19 cellular contexts compared by ENCODE assay signal in the genomic region with DNA sequence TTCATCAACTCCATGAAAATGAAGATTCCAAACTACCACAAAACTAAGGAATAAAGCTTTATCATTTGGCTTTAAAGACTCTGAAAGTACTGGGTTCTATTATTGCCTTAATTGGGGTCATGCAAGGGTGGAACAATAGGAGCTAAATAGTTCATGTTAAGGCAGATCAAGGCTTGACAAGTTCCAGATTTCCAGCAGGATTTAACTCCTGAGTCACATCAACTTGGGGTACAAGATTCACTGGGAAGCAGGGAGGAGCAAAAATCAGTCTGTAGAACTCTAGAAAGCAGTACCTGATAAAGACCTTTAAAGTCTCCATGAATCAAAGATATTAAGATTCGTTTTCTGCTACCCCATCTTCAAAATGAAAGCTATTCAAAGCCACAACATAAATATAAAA. TPM values are rescaled to one million over a fixed set of nuclear protein-coding genes. Genes with fewer than 3 reads are reported as not detected.
DNase-seq lines count a peak whose midpoint lies in the region; ATAC-seq and TF ChIP-seq lines count a peak whose summit lies in the region.
"Had no signal": no experiment of that assay in that cellular context is flagged by ENCODE, and none has a peak within 500 bp of the region (broad histone marks: within the 10 kb centered on the region; RNA-seq: fewer than 3 reads in every experiment).

No MANE protein-coding gene starts in this region.

- H3K27ac Mint-ChIP-seq in endodermal cell: no peak overlapping the region
- peak overlapping the region; percentile 51 for H3K27ac Mint-ChIP-seq in nephron progenitor cell

- H3K36me3 Mint-ChIP-seq in endodermal cell (ENCODE audit: low read depth): no peaks in the 10 kb centered on the region
- H3K36me3 Mint-ChIP-seq in nephron progenitor cell (ENCODE audit: low read depth): peaks cover 4% of the 10 kb centered on the region
- H3K36me3 Mint-ChIP-seq: CD4-positive, CD25-positive, alpha-beta regulatory T cell had no signal

- H3K27ac ChIP-seq in endodermal cell (ENCODE audit: low read depth, low read length): no peak overlapping the region
- H3K27ac ChIP-seq: HL-60 had no signal

- peaks cover 20% of the 10 kb centered on the region for H3K4me1 ChIP-seq in endodermal cell (ENCODE audit: control insufficient read depth, insufficient read depth, low read length)

- H3K4me1 Mint-ChIP-seq in endodermal cell: peaks cover 48% of the 10 kb centered on the region
- peaks cover 64% of the 10 kb centered on the region for H3K4me1 Mint-ChIP-seq in nephron progenitor cell

- no peak overlapping the region for H3K4me3 Mint-ChIP-seq in endodermal cell
- peak overlapping the region; percentile 48 for H3K4me3 Mint-ChIP-seq in nephron progenitor cell
- H3K4me3 Mint-ChIP-seq: CD4-positive, CD25-positive, alpha-beta regulatory T cell had no signal

- no peak overlapping the region for H3K9ac ChIP-seq in endodermal cell (ENCODE audit: extremely low read depth, low read length, poor library complexity, severe bottlenecking)

- peak overlapping the region; percentile 20 for H3K4me3 ChIP-seq in endodermal cell (ENCODE audit: low read length)
- H3K4me3 ChIP-seq: GM12878 had no signal

- no peak for ATAC-seq in HG02610 (IDR thresholded peaks at IDR 0.05; ENCODE audit: unreplicated experiment)
- ATAC-seq in HG03457 (IDR thresholded peaks at IDR 0.05; ENCODE audit: unreplicated experiment): no peak
- ATAC-seq: GM12878, HCT116 had no signal

- peak; percentile 24 for DNase-seq in HT-29 (ENCODE audit: low spot score)
- DNase-seq in endodermal cell: no peak
- DNase-seq in nephron progenitor cell: no peak
- DNase-seq in NCI-H345 (lab: John Stamatoyannopoulos, UW): no peak
- DNase-seq in 8988T: no peak
- DNase-seq: CD4-positive, CD25-positive, alpha-beta regulatory T cell; DMS79; MM.1S; NCI-H1105; NCI-H187 treated with DMSO at 0.1 percent for 48 hours; NCI-H2171; NCI-H510A; NCI-H82 had no signal

- H3K27me3 Mint-ChIP-seq in endodermal cell (ENCODE audit: insufficient read depth) (no peaks in the 10 kb centered on the region), nephron progenitor cell (ENCODE audit: low read depth, poor library complexity) (peaks cover 11% of the 10 kb centered on the region)

- 57% methylated on average over 1 of the region's 1 CpG; no CpG with 5 or more reads in 1 of the 2 experiments for WGBS in endodermal cell (ENCODE audit: insufficient coverage in 1 of 2, insufficient read length in 1 of 2), 2 experiments

- H3K9me3 Mint-ChIP-seq in endodermal cell (no peaks in the 10 kb centered on the region), nephron progenitor cell (peaks cover 8% of the 10 kb centered on the region)

- TF ChIP-seq CTCF in endodermal cell (conservative IDR thresholded peaks at IDR 0.05) (no peak), nephron progenitor cell (IDR thresholded peaks at IDR 0.05) (no peak)

- H3K9me3 ChIP-seq in endodermal cell (ENCODE audit: control insufficient read depth, low read length): no peaks in the 10 kb centered on the region

- H3K36me3 ChIP-seq in endodermal cell (ENCODE audit: control insufficient read depth, insufficient read depth, low read length): no peaks in the 10 kb centered on the region

- H3K27me3 ChIP-seq in endodermal cell (ENCODE audit: control insufficient read depth, insufficient read depth, low read length, poor library complexity, severe bottlenecking): no peaks in the 10 kb centered on the region

RNA-seq across cellular contexts. Expression of a gene that starts 41.9 kb away (rescaled TPM):
- 6.5 and 7.0 TPM in 2 replicates for total RNA-seq in HT-29 (2014; rRNA removed; shearing (Covaris generic))
- 10 to 100 TPM; 18.9 to 26.3 TPM for total RNA-seq in endodermal cell
- polyA plus RNA-seq in endodermal cell (2013, experiment 1 of 2): 33.6 TPM
- 34.9 TPM for polyA plus RNA-seq in endodermal cell (2013, experiment 2 of 2)
- total RNA-seq: G401 had no signal
